In genomic region chr11:118260353-118260752, GRCh38 we compare ENCODE assay signal across 23 cellular contexts. TPM values are rescaled to one million over a fixed set of nuclear protein-coding genes. Genes with fewer than 3 reads are reported as not detected.
"Had no signal": no experiment of that assay in that cellular context is flagged by ENCODE, and none has a peak within 500 bp of the region (broad histone marks: within the 10 kb centered on the region; RNA-seq: fewer than 3 reads in every experiment).

No MANE protein-coding gene starts in this region.

- H2AFZ ChIP-seq: hepatocyte, parathyroid adenoma had no signal

- DNase-seq: activated CD4-positive, alpha-beta T cell treated with anti-CD3 and anti-CD28 coated beads, Interleukin-2, amount 50 U/mL, for 1 hour; activated CD4-positive, CD25-positive, alpha-beta regulatory T cell treated with anti-CD3 and anti-CD28 coated beads, Interleukin-2, amount 50 U/mL, for 72 hours; activated CD8-positive, alpha-beta memory T cell treated with anti-CD3 and anti-CD28 coated beads for 24 hours; activated CD8-positive, alpha-beta memory T cell treated with anti-CD3 and anti-CD28 coated beads, Interleukin-2, amount 50 U/mL, for 4 hours; activated effector memory CD4-positive, alpha-beta T cell treated with Interleukin-2 at 50 U/mL for 16 hours; activated naive CD4-positive, alpha-beta T cell treated with anti-CD3 and anti-CD28 coated beads, Interleukin-2, amount 50 U/mL, for 16 hours; activated T-cell treated with anti-CD3 and anti-CD28 coated beads, Interleukin-2, amount 50 U/mL, for 24 hours; foreskin melanocyte; nephron progenitor cell; right cardiac atrium; SK-N-SH; stimulated activated CD4-positive, alpha-beta T cell treated with anti-CD3 and anti-CD28 coated beads, Interleukin-4, amount 100 ng/mL, for 24 hours; transverse colon; uterus; WERI-Rb-1 had no signal

- H3K4me3 Mint-ChIP-seq: activated T-cell treated with anti-CD3 and anti-CD28 coated beads, Interleukin-2, amount 50 U/mL, for 24 hours; nephron progenitor cell; stimulated activated naive CD8-positive, alpha-beta T cell treated with anti-CD3 and anti-CD28 coated beads, Interleukin-15, Interleukin-2, amounts not matched to agents 100 ng/mL and 50 ng/mL, for 24 hours; T-helper 2 cell treated with Interferon-gamma antibody and Interleukin-4, amounts not matched to agents 5 μg/mL and 100 μg/mL, for 36 hours had no signal

- H3K4me1 ChIP-seq: uterus had no signal

- H3K36me3 ChIP-seq: uterus, WERI-Rb-1 had no signal

- H3K27me3 ChIP-seq: hepatocyte had no signal

- H3K9me3 Mint-ChIP-seq: activated T-cell treated with anti-CD3 and anti-CD28 coated beads, Interleukin-2, amount 50 U/mL, for 24 hours; stimulated activated naive CD8-positive, alpha-beta T cell treated with anti-CD3 and anti-CD28 coated beads, Interleukin-15, Interleukin-2, amounts not matched to agents 100 ng/mL and 50 ng/mL, for 24 hours had no signal

- H3K4me2 ChIP-seq: hepatocyte, SK-N-SH had no signal

- H3K9me3 ChIP-seq: SK-N-SH, transverse colon, uterus had no signal

- H3K27ac ChIP-seq: coronary artery, hepatocyte, parathyroid adenoma, transverse colon, uterus, WERI-Rb-1 had no signal

- H3K27ac Mint-ChIP-seq: activated T-cell treated with anti-CD3 and anti-CD28 coated beads, Interleukin-2, amount 50 U/mL, for 24 hours; nephron progenitor cell; stimulated activated naive CD8-positive, alpha-beta T cell treated with anti-CD3 and anti-CD28 coated beads, Interleukin-15, Interleukin-2, amounts not matched to agents 100 ng/mL and 50 ng/mL, for 24 hours; T-helper 2 cell treated with Interferon-gamma antibody and Interleukin-4, amounts not matched to agents 5 μg/mL and 100 μg/mL, for 36 hours had no signal

- H3K79me2 ChIP-seq: parathyroid adenoma had no signal

- H3K4me3 ChIP-seq: coronary artery, hepatocyte, transverse colon, uterus had no signal

- ATAC-seq: right cardiac atrium had no signal

- H3K27me3 Mint-ChIP-seq: activated T-cell treated with anti-CD3 and anti-CD28 coated beads, Interleukin-2, amount 50 U/mL, for 24 hours had no signal

RNA-seq across cellular contexts. Expression of gene JAML, which starts 35.5 kb away (rescaled TPM):
- total RNA-seq: astrocyte, epithelial cell of proximal tubule had no signal
- polyA plus RNA-seq: SK-N-SH had no signal

RNA-seq across cellular contexts. Expression of gene CD3E, which starts 44.2 kb away (rescaled TPM):
- total RNA-seq: astrocyte, epithelial cell of proximal tubule, hepatocyte, pulmonary artery endothelial cell had no signal
- polyA plus RNA-seq: hepatocyte, SK-N-SH had no signal
